Comparison of ENCODE assay signal across 8 cellular contexts in the genomic region with DNA sequence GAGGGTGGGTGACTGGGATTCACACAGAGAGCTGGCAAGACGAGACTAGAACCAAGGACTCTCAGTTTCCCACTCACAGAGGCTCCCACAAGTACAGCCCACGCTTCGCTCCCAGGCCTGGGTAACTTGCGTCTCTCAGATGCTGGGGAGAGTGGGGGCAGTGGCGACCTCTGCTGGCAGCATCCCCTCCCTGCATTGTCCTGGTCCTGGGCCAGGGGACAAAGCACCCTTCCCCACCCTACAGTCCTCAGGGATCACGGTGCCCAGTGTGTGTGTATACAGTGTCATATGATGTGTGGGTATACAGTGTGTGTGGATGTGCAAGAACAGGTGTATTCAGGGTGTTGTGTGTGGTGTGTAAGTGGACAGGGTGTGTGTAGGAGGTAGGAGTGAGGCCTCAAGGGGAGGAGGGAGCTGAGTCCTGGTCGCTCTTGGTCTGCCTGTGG. TPM values are rescaled to one million over a fixed set of nuclear protein-coding genes. Genes with fewer than 3 reads are reported as not detected.
DNase-seq lines count a peak whose midpoint lies in the region; ATAC-seq, FAIRE-seq and TF ChIP-seq lines count a peak whose summit lies in the region.

No MANE protein-coding gene starts in this region.

- H3K27me3 Mint-ChIP-seq in activated CD4-positive, alpha-beta T cell treated with anti-CD3 and anti-CD28 coated beads, Interleukin-2, amount 10 ng/mL, durations not matched to agents 7 days and 5 days, result no peaks in the 10 kb centered on the region

- H3K9ac ChIP-seq in duodenal mucosa (ENCODE audit: low read depth in 1 of 2, low read length in 2 of 2), result peak overlapping the region; percentile 26 to 33

- H3K4me1 Mint-ChIP-seq in activated CD4-positive, alpha-beta T cell treated with anti-CD3 and anti-CD28 coated beads, Interleukin-2, amount 10 ng/mL, durations not matched to agents 7 days and 5 days, result peaks cover 26% of the 10 kb centered on the region

- no peak overlapping the region for H3K4me3 Mint-ChIP-seq in activated CD4-positive, alpha-beta T cell treated with anti-CD3 and anti-CD28 coated beads, Interleukin-2, amount 10 ng/mL, durations not matched to agents 7 days and 5 days

- no peak for FAIRE-seq in D721Med (lab: Jason Lieb, UNC)

- H3K36me3 ChIP-seq in duodenal mucosa (ENCODE audit: control insufficient read depth in 1 of 2, insufficient read depth in 2 of 2, low read length in 2 of 2) (peaks cover 36 to 73% of the 10 kb centered on the region in 2 donors), lower lobe of right lung (peaks cover 39% of the 10 kb centered on the region)

- TF ChIP-seq CTCF in D721Med (IDR thresholded peaks at IDR 0.05; ENCODE audit: insufficient read depth, missing control alignments) (peak; percentile 73), lower lobe of right lung (IDR thresholded peaks at IDR 0.05) (peak; percentile 83)

- H3K9me3 Mint-ChIP-seq in activated CD4-positive, alpha-beta T cell treated with anti-CD3 and anti-CD28 coated beads, Interleukin-2, amount 10 ng/mL, durations not matched to agents 7 days and 5 days, result no peaks in the 10 kb centered on the region

- CTCF ChIA-PET in activated CD4-positive, alpha-beta T cell treated with anti-CD3 and anti-CD28 coated beads, Interleukin-2, amount 10 ng/mL, durations not matched to agents 7 days and 5 days (lab: Charles Lee), result interaction anchor here (0.7 to 1.6 kb wide), 8 partner anchors 10 to 42 kb away, joined by 3 to 8 read pairs (median 4); no protein-coding TSS in a partner anchor

- H3K27ac ChIP-seq in duodenal mucosa (ENCODE audit: low read depth, low read length) (no peak overlapping the region), lower lobe of right lung (no peak overlapping the region)

- POLR2A ChIA-PET in activated CD4-positive, alpha-beta T cell treated with anti-CD3 and anti-CD28 coated beads, Interleukin-2, amount 10 ng/mL, durations not matched to agents 7 days and 5 days (lab: Charles Lee), result no interaction called here

- no peak overlapping the region for H3K27ac Mint-ChIP-seq in activated CD4-positive, alpha-beta T cell treated with anti-CD3 and anti-CD28 coated beads, Interleukin-2, amount 10 ng/mL, durations not matched to agents 7 days and 5 days

- H3K27me3 ChIP-seq in duodenal mucosa (ENCODE audit: control insufficient read depth in 1 of 2, insufficient read depth in 2 of 2, low read length in 2 of 2) (no peaks in the 10 kb centered on the region), lower lobe of right lung (ENCODE audit: low read depth) (no peaks in the 10 kb centered on the region)

- ATAC-seq in lower lobe of right lung (peak; percentile 67), HG03175 (IDR thresholded peaks at IDR 0.05; ENCODE audit: unreplicated experiment) (no peak)

- H3K9me3 ChIP-seq in duodenal mucosa (ENCODE audit: control insufficient read depth in 1 of 2, low read length in 2 of 2) (no peaks in the 10 kb centered on the region), lower lobe of right lung (no peaks in the 10 kb centered on the region)

- peaks cover 19% of the 10 kb centered on the region for H3K36me3 Mint-ChIP-seq in activated CD4-positive, alpha-beta T cell treated with anti-CD3 and anti-CD28 coated beads, Interleukin-2, amount 10 ng/mL, durations not matched to agents 7 days and 5 days (ENCODE audit: low read depth)

- intact Hi-C loops in lower lobe of right lung (cut with DNase I), result no loop called here

- peak; percentile 68 for DNase-seq in D721Med (ENCODE audit: insufficient read length, low spot score)
- DNase-seq in HuH-7 (ENCODE audit: low spot score), result peak; percentile 93
- peak; percentile 49 for DNase-seq in activated CD4-positive, alpha-beta T cell treated with anti-CD3 and anti-CD28 coated beads, Interleukin-2, amount 10 ng/mL, durations not matched to agents 7 days and 5 days
- peak; percentile 75 for DNase-seq in lower lobe of right lung
- peak; percentile 26 to 44 for DNase-seq in stimulated activated CD8-positive, alpha-beta memory T cell treated with anti-CD3 and anti-CD28 coated beads, Interleukin-7, amount 100 ng/mL, for 4 hours (ENCODE audit: low read depth in 2 of 2)
- DNase-seq in NCI-H2081 (lab: John Stamatoyannopoulos, UW), result no peak

- no peak overlapping the region for H3K4me3 ChIP-seq in duodenal mucosa (ENCODE audit: low read depth in 1 of 2, low read length in 2 of 2)
- no peak overlapping the region for H3K4me3 ChIP-seq in lower lobe of right lung

- peaks cover 29 to 34% of the 10 kb centered on the region in 2 donors for H3K4me1 ChIP-seq in duodenal mucosa (ENCODE audit: control insufficient read depth in 1 of 2, insufficient read depth in 2 of 2, low read length in 2 of 2)
- H3K4me1 ChIP-seq in lower lobe of right lung, result peaks cover 18% of the 10 kb centered on the region

RNA-seq across cellular contexts. Expression of a gene that starts 12.8 kb away (rescaled TPM):
- total RNA-seq in activated CD4-positive, alpha-beta T cell treated with anti-CD3 and anti-CD28 coated beads, Interleukin-2, amount 10 ng/mL, durations not matched to agents 7 days and 5 days, result 10 to 100 TPM; 19.4 to 23.0 TPM
- total RNA-seq in lower lobe of right lung, result 12.5 TPM

RNA-seq across cellular contexts. Expression of a gene that starts 26.0 kb away (rescaled TPM):
- 10 to 100 TPM; 18.3 to 21.2 TPM for total RNA-seq in activated CD4-positive, alpha-beta T cell treated with anti-CD3 and anti-CD28 coated beads, Interleukin-2, amount 10 ng/mL, durations not matched to agents 7 days and 5 days
- 30.1 TPM for total RNA-seq in lower lobe of right lung

RNA-seq across cellular contexts. Expression of a gene that starts 35.6 kb away (rescaled TPM):
- total RNA-seq in activated CD4-positive, alpha-beta T cell treated with anti-CD3 and anti-CD28 coated beads, Interleukin-2, amount 10 ng/mL, durations not matched to agents 7 days and 5 days, result 1 to 10 TPM; 1.4 to 2.3 TPM
- 15.0 TPM for total RNA-seq in lower lobe of right lung

Comparison
In these comparisons a context has a peak if more than half of its experiments do, and no peak if none do; other contexts are left out.
1. DNase-seq: peak in D721Med (single experiment), HuH-7 (single experiment), activated CD4-positive, alpha-beta T cell treated with anti-CD3 and anti-CD28 coated beads, Interleukin-2, amount 10 ng/mL, durations not matched to agents 7 days and 5 days (single experiment), lower lobe of right lung (single experiment) and stimulated activated CD8-positive, alpha-beta memory T cell treated with anti-CD3 and anti-CD28 coated beads, Interleukin-7, amount 100 ng/mL, for 4 hours (2 of 2); none in NCI-H2081 (0 of 2).